ENCODE assay signal across 12 cellular contexts in genomic region chr14:58430156-58430555, GRCh38. TPM values are rescaled to one million over a fixed set of nuclear protein-coding genes. Genes with fewer than 3 reads are reported as not detected.
DNase-seq lines count a peak whose midpoint lies in the region; ATAC-seq and TF ChIP-seq lines count a peak whose summit lies in the region.
"Had no signal": no experiment of that assay in that cellular context is flagged by ENCODE, and none has a peak within 500 bp of the region (broad histone marks: within the 10 kb centered on the region; RNA-seq: fewer than 3 reads in every experiment).

No MANE protein-coding gene starts in this region.

- peak in 1 of 3 donors; percentile 28 for DNase-seq in CD4-positive, CD25-positive, alpha-beta regulatory T cell
- no peak for DNase-seq in activated naive CD8-positive, alpha-beta T cell treated with anti-CD3 and anti-CD28 coated beads for 36 hours
- DNase-seq in iris pigment epithelial cell (ENCODE audit: low read depth) (peak; percentile 81), trophoblast cell (no peak)
- DNase-seq: MV-4-11; stimulated activated CD4-positive, alpha-beta T cell treated with anti-CD3 and anti-CD28 coated beads, Interleukin-12 subunit alpha, Interleukin-12 subunit beta, amount 100 ng/mL, for 4 hours had no signal

- H3K36me3 Mint-ChIP-seq in CD4-positive, CD25-positive, alpha-beta regulatory T cell, result peaks cover 29% of the 10 kb centered on the region
- peaks cover 16% of the 10 kb centered on the region for H3K36me3 Mint-ChIP-seq in activated naive CD8-positive, alpha-beta T cell treated with anti-CD3 and anti-CD28 coated beads for 36 hours

- H3K79me1 ChIP-seq in trophoblast cell (ENCODE audit: low read length), result peaks cover 6% of the 10 kb centered on the region

- H3K79me2 ChIP-seq in trophoblast cell (ENCODE audit: control insufficient read depth, insufficient read depth, low read length, poor library complexity), result peaks cover 7% of the 10 kb centered on the region

- H3K4me2 ChIP-seq in trophoblast cell (ENCODE audit: low read length), result no peak overlapping the region

- no CpG with 5 or more reads among the region's 1 CpG for WGBS in trophoblast cell (ENCODE audit: extremely low coverage, insufficient coverage, insufficient read length)

- H2AFZ ChIP-seq in trophoblast cell (ENCODE audit: insufficient read depth, low read length, poor library complexity), result no peak overlapping the region

- peaks cover 25% of the 10 kb centered on the region for H3K4me1 ChIP-seq in CD4-positive, CD25-positive, alpha-beta regulatory T cell (ENCODE audit: control insufficient read depth, insufficient read depth, low read length, poor library complexity, severe bottlenecking)
- no peaks in the 10 kb centered on the region for H3K4me1 ChIP-seq in HEK293 (ENCODE audit: control insufficient read depth, insufficient read depth, low read length)
- H3K4me1 ChIP-seq in trophoblast cell (ENCODE audit: control insufficient read depth in 1 of 2, insufficient read depth in 2 of 2, low read length in 2 of 2), result no peaks in the 10 kb centered on the region

- H3K27me3 Mint-ChIP-seq in CD4-positive, CD25-positive, alpha-beta regulatory T cell, result peaks cover 7% of the 10 kb centered on the region
- H3K27me3 Mint-ChIP-seq in activated naive CD8-positive, alpha-beta T cell treated with anti-CD3 and anti-CD28 coated beads for 36 hours, result peaks cover 6% of the 10 kb centered on the region

- no peaks in the 10 kb centered on the region for H3K27me3 ChIP-seq in CD4-positive, CD25-positive, alpha-beta regulatory T cell (ENCODE audit: control insufficient read depth, insufficient read depth, low read length)
- no peaks in the 10 kb centered on the region for H3K27me3 ChIP-seq in trophoblast cell (ENCODE audit: insufficient read depth, low read length)

- H3K36me3 ChIP-seq in CD4-positive, CD25-positive, alpha-beta regulatory T cell (ENCODE audit: control insufficient read depth, insufficient read depth, low read length), result peaks cover 33% of the 10 kb centered on the region
- H3K36me3 ChIP-seq in HEK293 (ENCODE audit: control insufficient read depth in 2 of 2, insufficient read depth in 1 of 2, low read length in 2 of 2) (peaks cover 29 to 34% of the 10 kb centered on the region in 2 experiments), trophoblast cell (ENCODE audit: control insufficient read depth in 1 of 2, insufficient read depth in 2 of 2, low read length in 2 of 2) (peaks cover 8 to 9% of the 10 kb centered on the region in 2 experiments)

- H3K18ac ChIP-seq in trophoblast cell (ENCODE audit: low read length), result no peak overlapping the region

- no peak overlapping the region for H3K27ac ChIP-seq in CD4-positive, CD25-positive, alpha-beta regulatory T cell (ENCODE audit: insufficient read depth, low read length, poor library complexity, severe bottlenecking)
- H3K27ac ChIP-seq in HEK293 (ENCODE audit: extremely low read depth, low read depth, low read length) (no peak overlapping the region), trophoblast cell (ENCODE audit: low read depth, low read length) (no peak overlapping the region)
- H3K27ac ChIP-seq: thoracic aorta had no signal

- H3K9me3 ChIP-seq in CD4-positive, CD25-positive, alpha-beta regulatory T cell (ENCODE audit: control insufficient read depth in 2 of 2, low read length in 2 of 2), result no peaks in the 10 kb centered on the region
- no peaks in the 10 kb centered on the region for H3K9me3 ChIP-seq in HEK293 (ENCODE audit: control insufficient read depth, insufficient read depth, low read depth, low read length)
- no peaks in the 10 kb centered on the region for H3K9me3 ChIP-seq in trophoblast cell (ENCODE audit: insufficient read depth, low read depth, low read length)
- H3K9me3 ChIP-seq: thoracic aorta had no signal

- no peaks in the 10 kb centered on the region for H3K9me3 Mint-ChIP-seq in CD4-positive, CD25-positive, alpha-beta regulatory T cell
- no peaks in the 10 kb centered on the region for H3K9me3 Mint-ChIP-seq in activated naive CD8-positive, alpha-beta T cell treated with anti-CD3 and anti-CD28 coated beads for 36 hours

- no peak overlapping the region for H3K9ac ChIP-seq in trophoblast cell (ENCODE audit: low read length)

- peak overlapping the region; percentile 100 for H3K4me3 ChIP-seq in CD4-positive, CD25-positive, alpha-beta regulatory T cell (ENCODE audit: low read depth, low read length)
- no peak overlapping the region for H3K4me3 ChIP-seq in HEK293 (ENCODE audit: low read depth, low read length)
- H3K4me3 ChIP-seq in trophoblast cell (ENCODE audit: low read depth, low read length), result no peak overlapping the region

- POLR2A ChIA-PET in HEK293 (lab: Yijun Ruan, JAX), result no interaction called here

- H3K4me1 Mint-ChIP-seq in CD4-positive, CD25-positive, alpha-beta regulatory T cell, result peaks cover 18 to 47% (median 32%) of the 10 kb centered on the region in 4 donors
- peaks cover 31% of the 10 kb centered on the region for H3K4me1 Mint-ChIP-seq in activated naive CD8-positive, alpha-beta T cell treated with anti-CD3 and anti-CD28 coated beads for 36 hours

- peak overlapping the region in 3 of 4 donors; percentile 34 to 58 (median 47) for H3K4me3 Mint-ChIP-seq in CD4-positive, CD25-positive, alpha-beta regulatory T cell
- H3K4me3 Mint-ChIP-seq in activated naive CD8-positive, alpha-beta T cell treated with anti-CD3 and anti-CD28 coated beads for 36 hours, result no peak overlapping the region

- ATAC-seq in CD4-positive, CD25-positive, alpha-beta regulatory T cell (ENCODE audit: low read depth in 2 of 2), result no peak
- ATAC-seq in HG02885 (IDR thresholded peaks at IDR 0.05; ENCODE audit: poor library complexity, unreplicated experiment), result no peak
- no peak for ATAC-seq in HG02642 (IDR thresholded peaks at IDR 0.05; ENCODE audit: poor library complexity, unreplicated experiment)
- no peak for ATAC-seq in HG02938 (IDR thresholded peaks at IDR 0.05; ENCODE audit: unreplicated experiment)

- no peak overlapping the region for H2BK12ac ChIP-seq in trophoblast cell (ENCODE audit: low read length)

- H3K23ac ChIP-seq in trophoblast cell (ENCODE audit: low read length), result no peak overlapping the region

- CTCF ChIA-PET in HEK293 (lab: Yijun Ruan, JAX), result interaction anchor here (0.5 kb wide), 1 partner anchor 1078 kb away, joined by 3 read pairs; no protein-coding TSS in a partner anchor

- H2AK5ac ChIP-seq in trophoblast cell (ENCODE audit: low read length), result no peak overlapping the region

- H3K27ac Mint-ChIP-seq in CD4-positive, CD25-positive, alpha-beta regulatory T cell, result peak overlapping the region in 1 of 3 donors; percentile 29
- peak overlapping the region; percentile 29 for H3K27ac Mint-ChIP-seq in activated naive CD8-positive, alpha-beta T cell treated with anti-CD3 and anti-CD28 coated beads for 36 hours

- H3K14ac ChIP-seq in trophoblast cell (ENCODE audit: low read length), result no peak overlapping the region

- no peak overlapping the region for H2BK120ac ChIP-seq in trophoblast cell (ENCODE audit: insufficient read depth, low read length, poor library complexity)

- no peak overlapping the region for H4K91ac ChIP-seq in trophoblast cell (ENCODE audit: low read depth, low read length)

- H2BK5ac ChIP-seq in trophoblast cell (ENCODE audit: low read depth, low read length, poor library complexity), result no peak overlapping the region

- no peak overlapping the region for H4K12ac ChIP-seq in trophoblast cell (ENCODE audit: low read depth, low read length)

- H4K8ac ChIP-seq in trophoblast cell (ENCODE audit: low read depth, low read length), result no peak overlapping the region

- no peak overlapping the region for H3K4ac ChIP-seq in trophoblast cell (ENCODE audit: low read depth, low read length)

- no peak for TF ChIP-seq CTCF in HEK293 (tag by site-specific recombination; IDR thresholded peaks at IDR 0.05)

TF ChIP-seq in HEK293, 187 proteins besides CTCF, POLR2A, EP300 and RAD21:
- TF ChIP-seq BCL6B (tag by site-specific recombination; IDR thresholded peaks at IDR 0.05), result no peak
- 0 out of 2 replicates have a peak, but pooled peaks have one; percentile 19 for TF ChIP-seq ZNF335 (tag by site-specific recombination; conservative IDR thresholded peaks at IDR 0.05)
- TF ChIP-seq SCRT2 (tag by site-specific recombination; IDR thresholded peaks at IDR 0.05), result peak; percentile 64
- no peak for TF ChIP-seq KLF10 (tag by site-specific recombination; IDR thresholded peaks at IDR 0.05)

RNA-seq across cellular contexts. Expression of gene KIAA0586, which starts 2.6 kb away (rescaled TPM):
- 34.3 TPM for total RNA-seq in CD4-positive, CD25-positive, alpha-beta regulatory T cell
- 10 to 100 TPM; 16.8 to 30.3 (median 25.3) TPM for polyA plus RNA-seq in CD4-positive, CD25-positive, alpha-beta regulatory T cell
- total RNA-seq in activated naive CD8-positive, alpha-beta T cell treated with anti-CD3 and anti-CD28 coated beads for 36 hours, result 10 to 100 TPM; 22.0 to 25.1 TPM
- 10.7 and 11.0 TPM in 2 replicates for polyA plus RNA-seq in trophoblast cell (2013)

RNA-seq across cellular contexts. Expression of gene TIMM9, which starts 2.8 kb away (rescaled TPM):
- 23.8 TPM for total RNA-seq in CD4-positive, CD25-positive, alpha-beta regulatory T cell
- 10 to 100 TPM; 52.6 to 83.3 (median 60.8) TPM for polyA plus RNA-seq in CD4-positive, CD25-positive, alpha-beta regulatory T cell
- total RNA-seq in activated naive CD8-positive, alpha-beta T cell treated with anti-CD3 and anti-CD28 coated beads for 36 hours, result 10 to 100 TPM; 82.0 to 91.6 TPM
- 43.1 and 43.4 TPM in 2 replicates for polyA plus RNA-seq in trophoblast cell (2013)

RNA-seq across cellular contexts. Expression of gene TOMM20L, which starts 34.4 kb away (rescaled TPM):
- not detected for total RNA-seq in CD4-positive, CD25-positive, alpha-beta regulatory T cell
- under 1 TPM in 1 of 4 donors, not detected in 3; 0.47 TPM for polyA plus RNA-seq in CD4-positive, CD25-positive, alpha-beta regulatory T cell
- not detected for total RNA-seq in activated naive CD8-positive, alpha-beta T cell treated with anti-CD3 and anti-CD28 coated beads for 36 hours
- not detected in 2 replicates for polyA plus RNA-seq in trophoblast cell (2013)
- total RNA-seq: activated CD8-positive, alpha-beta memory T cell treated with anti-CD3 and anti-CD28 coated beads for 36 hours; thoracic aorta had no signal
